17 cellular contexts compared by ENCODE assay signal in the genomic region with DNA sequence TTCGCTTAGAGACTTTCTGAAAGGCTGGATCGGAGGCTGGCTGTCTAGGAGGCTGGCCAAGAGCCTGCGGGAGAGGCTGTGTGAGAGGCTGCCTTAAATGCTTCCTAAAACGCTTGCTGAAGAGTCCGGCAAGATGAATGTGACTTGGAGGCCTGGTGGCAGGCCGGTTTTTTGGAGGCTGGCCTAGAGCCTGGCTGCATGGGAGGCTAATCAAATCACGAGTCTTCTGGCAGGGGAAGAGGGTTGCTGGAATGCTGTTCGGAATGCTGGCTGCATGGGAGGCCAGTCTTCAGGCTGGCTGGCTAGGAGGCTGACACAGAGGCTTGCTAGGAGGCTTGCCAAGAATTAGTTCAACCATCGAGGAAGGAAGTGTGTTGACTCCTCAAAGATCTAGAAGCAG.
A peak's percentile ranks its signal among the peaks of the same experiment; 100 is the strongest.
DNase-seq lines count a peak whose midpoint lies in the region; ATAC-seq, FAIRE-seq and TF ChIP-seq lines count a peak whose summit lies in the region.
"Had no signal": no experiment of that assay in that cellular context is flagged by ENCODE, and none has a peak within 500 bp of the region (broad histone marks: within the 10 kb centered on the region; RNA-seq: fewer than 3 reads in every experiment).

No MANE protein-coding gene starts in this region.

- peak; percentile 59 for DNase-seq in EH (ENCODE audit: low read depth)
- peak; percentile 41 for DNase-seq in astrocyte (ENCODE audit: low read depth)
- DNase-seq in heart left ventricle = peak in 3 of 5 donors; percentile 20 to 60 (median 46)
- DNase-seq in trophoblast cell = peak; percentile 51 to 69
- no peak for DNase-seq in stimulated activated naive CD8-positive, alpha-beta T cell treated with anti-CD3 and anti-CD28 coated beads, Interleukin-15, amount 100 ng/mL, for 72 hours
- DNase-seq in SIG-M5 treated with dmso at 0.1 percent for 504 hours (lab: John Stamatoyannopoulos, UW; ENCODE audit: unreplicated experiment) = no peak
- no peak for DNase-seq in DMS153 (lab: John Stamatoyannopoulos, UW)
- DNase-seq: activated B cell treated with CpG ODN at 0.5 μM for 24 hours; activated effector memory CD4-positive, alpha-beta T cell treated with anti-CD3 and anti-CD28 coated beads, Interleukin-2, amount 50 U/mL, for 16 hours; NCI-H2081 treated with DMSO at 0.1 percent for 48 hours; NCI-H748 treated with DMSO at 0.1 percent for 48 hours; upper lobe of right lung had no signal

- no peaks in the 10 kb centered on the region for H4K20me1 ChIP-seq in astrocyte (ENCODE audit: insufficient read depth, low read length)

- TF ChIP-seq CTCF in astrocyte (IDR thresholded peaks at IDR 0.05; ENCODE audit: insufficient read depth, low read depth, low read length) (no peak), heart left ventricle (IDR thresholded peaks at IDR 0.05) (no peak)

- H3K27me3 Mint-ChIP-seq in astrocyte (ENCODE audit: low read depth, unreplicated experiment) = no peaks in the 10 kb centered on the region
- H3K27me3 Mint-ChIP-seq in stimulated activated naive CD8-positive, alpha-beta T cell treated with anti-CD3 and anti-CD28 coated beads, Interleukin-15, amount 100 ng/mL, for 72 hours = no peaks in the 10 kb centered on the region
- H3K27me3 Mint-ChIP-seq: activated B cell treated with CpG ODN at 0.5 μM for 24 hours had no signal

- no peak overlapping the region for H3K9ac ChIP-seq in astrocyte (ENCODE audit: low read length)
- H3K9ac ChIP-seq in trophoblast cell (ENCODE audit: low read length) = no peak overlapping the region

- H3K27ac Mint-ChIP-seq in astrocyte (ENCODE audit: unreplicated experiment) = no peak overlapping the region
- H3K27ac Mint-ChIP-seq in stimulated activated naive CD8-positive, alpha-beta T cell treated with anti-CD3 and anti-CD28 coated beads, Interleukin-15, amount 100 ng/mL, for 72 hours = no peak overlapping the region
- H3K27ac Mint-ChIP-seq: activated B cell treated with CpG ODN at 0.5 μM for 24 hours; stimulated activated effector memory CD8-positive, alpha-beta T cell treated with anti-CD3 and anti-CD28 coated beads, Interleukin-12 subunit alpha, Interleukin-12 subunit beta, amount 100 ng/mL, for 72 hours had no signal

- FAIRE-seq in astrocyte (lab: Jason Lieb, UNC) = no peak
- FAIRE-seq: GM12878 had no signal

- H4K12ac ChIP-seq in trophoblast cell (ENCODE audit: low read depth, low read length) = no peak overlapping the region

- H3K4me3 ChIP-seq in astrocyte (ENCODE audit: insufficient read depth, low read depth, low read length) (no peak overlapping the region), heart left ventricle (no peak overlapping the region), trophoblast cell (ENCODE audit: low read depth, low read length) (no peak overlapping the region)
- H3K4me3 ChIP-seq: GM12878, upper lobe of right lung had no signal

- H3K36me3 ChIP-seq in astrocyte (ENCODE audit: insufficient read depth, low read length) = no peaks in the 10 kb centered on the region
- H3K36me3 ChIP-seq in heart left ventricle = no peaks in the 10 kb centered on the region
- no peaks in the 10 kb centered on the region for H3K36me3 ChIP-seq in trophoblast cell (ENCODE audit: control insufficient read depth in 1 of 2, insufficient read depth in 2 of 2, low read length in 2 of 2)
- H3K36me3 ChIP-seq: upper lobe of right lung had no signal

- H4K91ac ChIP-seq in trophoblast cell (ENCODE audit: low read depth, low read length) = no peak overlapping the region

- H2BK12ac ChIP-seq in trophoblast cell (ENCODE audit: low read length) = no peak overlapping the region

- H3K27me3 ChIP-seq in astrocyte (ENCODE audit: insufficient read depth, low read length) (no peaks in the 10 kb centered on the region), heart left ventricle (no peaks in the 10 kb centered on the region), trophoblast cell (ENCODE audit: insufficient read depth, low read length) (no peaks in the 10 kb centered on the region)
- H3K27me3 ChIP-seq: upper lobe of right lung had no signal

- H3K4me3 Mint-ChIP-seq in astrocyte (ENCODE audit: unreplicated experiment) = no peak overlapping the region
- H3K4me3 Mint-ChIP-seq in stimulated activated naive CD8-positive, alpha-beta T cell treated with anti-CD3 and anti-CD28 coated beads, Interleukin-15, amount 100 ng/mL, for 72 hours = no peak overlapping the region
- H3K4me3 Mint-ChIP-seq: activated B cell treated with CpG ODN at 0.5 μM for 24 hours; neural crest cell; stimulated activated effector memory CD8-positive, alpha-beta T cell treated with anti-CD3 and anti-CD28 coated beads, Interleukin-12 subunit alpha, Interleukin-12 subunit beta, amount 100 ng/mL, for 72 hours had no signal

- H3K4me1 Mint-ChIP-seq in astrocyte (ENCODE audit: low read depth, unreplicated experiment) = no peaks in the 10 kb centered on the region
- no peaks in the 10 kb centered on the region for H3K4me1 Mint-ChIP-seq in stimulated activated naive CD8-positive, alpha-beta T cell treated with anti-CD3 and anti-CD28 coated beads, Interleukin-15, amount 100 ng/mL, for 72 hours
- H3K4me1 Mint-ChIP-seq: activated B cell treated with CpG ODN at 0.5 μM for 24 hours; neural crest cell; stimulated activated effector memory CD8-positive, alpha-beta T cell treated with anti-CD3 and anti-CD28 coated beads, Interleukin-12 subunit alpha, Interleukin-12 subunit beta, amount 100 ng/mL, for 72 hours had no signal

- 62 to 68% (median 63%) methylated on average over 9 of the region's 9 CpGs for WGBS in heart left ventricle, 4 donors
- WGBS in trophoblast cell (ENCODE audit: extremely low coverage, insufficient coverage, insufficient read length) = no CpG with 5 or more reads among the region's 9 CpGs

- H2AK5ac ChIP-seq in trophoblast cell (ENCODE audit: low read length) = no peak overlapping the region

- H2AFZ ChIP-seq in astrocyte (ENCODE audit: low read depth, low read length) (no peak overlapping the region), trophoblast cell (ENCODE audit: insufficient read depth, low read length, poor library complexity) (no peak overlapping the region)

- H3K79me2 ChIP-seq in astrocyte (ENCODE audit: insufficient read depth, low read length) = no peaks in the 10 kb centered on the region
- no peaks in the 10 kb centered on the region for H3K79me2 ChIP-seq in trophoblast cell (ENCODE audit: control insufficient read depth, insufficient read depth, low read length, poor library complexity)

- H3K9me3 Mint-ChIP-seq in astrocyte (ENCODE audit: unreplicated experiment) = no peaks in the 10 kb centered on the region
- H3K9me3 Mint-ChIP-seq in stimulated activated naive CD8-positive, alpha-beta T cell treated with anti-CD3 and anti-CD28 coated beads, Interleukin-15, amount 100 ng/mL, for 72 hours = no peaks in the 10 kb centered on the region
- H3K9me3 Mint-ChIP-seq: activated B cell treated with CpG ODN at 0.5 μM for 24 hours; stimulated activated effector memory CD8-positive, alpha-beta T cell treated with anti-CD3 and anti-CD28 coated beads, Interleukin-12 subunit alpha, Interleukin-12 subunit beta, amount 100 ng/mL, for 72 hours had no signal

- H3K23ac ChIP-seq in trophoblast cell (ENCODE audit: low read length) = no peak overlapping the region

- ATAC-seq in heart left ventricle (no peak), esophagus mucosa (no peak)
- ATAC-seq in stimulated activated naive CD8-positive, alpha-beta T cell treated with anti-CD3 and anti-CD28 coated beads, Interleukin-15, amount 100 ng/mL, for 72 hours = no peak
- ATAC-seq: GM12878; Panc1; stimulated activated effector memory CD8-positive, alpha-beta T cell treated with anti-CD3 and anti-CD28 coated beads, Interleukin-12 subunit alpha, Interleukin-12 subunit beta, amount 100 ng/mL, for 72 hours; upper lobe of right lung had no signal

- no peak for TF ChIP-seq POLR2A in heart left ventricle (IDR thresholded peaks at IDR 0.05)

- no peak overlapping the region for H2BK120ac ChIP-seq in trophoblast cell (ENCODE audit: insufficient read depth, low read length, poor library complexity)

- H2BK5ac ChIP-seq in trophoblast cell (ENCODE audit: low read depth, low read length, poor library complexity) = no peak overlapping the region

- H3K4me2 ChIP-seq in astrocyte (ENCODE audit: low read length) = no peak overlapping the region
- H3K4me2 ChIP-seq in trophoblast cell (ENCODE audit: low read length) = no peak overlapping the region

- no peak overlapping the region for H3K27ac ChIP-seq in astrocyte (ENCODE audit: low read depth, low read length)
- H3K27ac ChIP-seq in heart left ventricle = no peak overlapping the region
- no peak overlapping the region for H3K27ac ChIP-seq in trophoblast cell (ENCODE audit: low read depth, low read length)
- H3K27ac ChIP-seq: upper lobe of right lung had no signal

- H3K36me3 Mint-ChIP-seq in astrocyte (ENCODE audit: low read depth, unreplicated experiment) = no peaks in the 10 kb centered on the region
- H3K36me3 Mint-ChIP-seq: stimulated activated effector memory CD8-positive, alpha-beta T cell treated with anti-CD3 and anti-CD28 coated beads, Interleukin-12 subunit alpha, Interleukin-12 subunit beta, amount 100 ng/mL, for 72 hours had no signal

- no peaks in the 10 kb centered on the region for H3K9me3 ChIP-seq in astrocyte (ENCODE audit: insufficient read depth, low read depth, low read length)
- no peaks in the 10 kb centered on the region for H3K9me3 ChIP-seq in heart left ventricle
- no peaks in the 10 kb centered on the region for H3K9me3 ChIP-seq in trophoblast cell (ENCODE audit: insufficient read depth, low read depth, low read length)
- H3K9me3 ChIP-seq: upper lobe of right lung had no signal

- H3K4ac ChIP-seq in trophoblast cell (ENCODE audit: low read depth, low read length) = no peak overlapping the region

- no peak overlapping the region for H3K14ac ChIP-seq in trophoblast cell (ENCODE audit: low read length)

- no peak overlapping the region for H3K18ac ChIP-seq in trophoblast cell (ENCODE audit: low read length)

- intact Hi-C loops in heart left ventricle (cut with DNase I) = no loop called here

- H3K79me1 ChIP-seq in trophoblast cell (ENCODE audit: low read length) = no peaks in the 10 kb centered on the region

- no peaks in the 10 kb centered on the region for H3K4me1 ChIP-seq in astrocyte (ENCODE audit: insufficient read depth, low read length)
- no peaks in the 10 kb centered on the region for H3K4me1 ChIP-seq in heart left ventricle
- H3K4me1 ChIP-seq in trophoblast cell (ENCODE audit: control insufficient read depth in 1 of 2, insufficient read depth in 2 of 2, low read length in 2 of 2) = no peaks in the 10 kb centered on the region
- H3K4me1 ChIP-seq: upper lobe of right lung had no signal

- H4K8ac ChIP-seq in trophoblast cell (ENCODE audit: low read depth, low read length) = no peak overlapping the region

Comparison
In these comparisons a context has a peak if more than half of its experiments do, and no peak if none do; other contexts are left out.
1. DNase-seq: peak in EH (single experiment), astrocyte (single experiment), heart left ventricle (3 of 5) and trophoblast cell (2 of 2); none in stimulated activated naive CD8-positive, alpha-beta T cell treated with anti-CD3 and anti-CD28 coated beads, Interleukin-15, amount 100 ng/mL, for 72 hours (0 of 2), SIG-M5 treated with dmso at 0.1 percent for 504 hours (single experiment) and DMS153 (single experiment).